8 cellular contexts compared by ENCODE assay signal in genomic region chr1:241357366-241358305, GRCh38. TPM values are rescaled to one million over a fixed set of nuclear protein-coding genes. Genes with fewer than 3 reads are reported as not detected.
A peak's percentile ranks its signal among the peaks of the same experiment; 100 is the strongest.
DNase-seq lines count a peak whose midpoint lies in the region; ATAC-seq and TF ChIP-seq lines count a peak whose summit lies in the region.

No MANE protein-coding gene starts in this region.

- no peak for TF ChIP-seq CTCF in activated CD8-positive, alpha-beta T cell treated with anti-CD3 and anti-CD28 coated beads for 36 hours (IDR thresholded peaks at IDR 0.05)
- TF ChIP-seq CTCF in thoracic aorta (IDR thresholded peaks at IDR 0.05) (no peak), GM10248 (IDR thresholded peaks at IDR 0.05; ENCODE audit: control extremely low read depth, extremely low read depth, low read depth, missing control alignments) (no peak)

- intact Hi-C loops in activated CD8-positive, alpha-beta T cell treated with anti-CD3 and anti-CD28 coated beads for 36 hours (cut with micrococcal nuclease): no loop called here
- intact Hi-C loops in activated T-helper 2 cell treated with anti-CD3 and anti-CD28 coated beads, Interferon-gamma antibody, Interleukin-2, Interleukin-4, amounts not matched to agents 10 μg/mL and 5 μg/mL and 100 μg/mL, durations not matched to agents 14 hours and 24 hours and 36 hours (cut with micrococcal nuclease): no loop called here

- H3K27ac Mint-ChIP-seq in activated CD8-positive, alpha-beta T cell treated with anti-CD3 and anti-CD28 coated beads, Interleukin-2, amount 10 ng/mL, durations not matched to agents 7 days and 5 days: no peak overlapping the region
- H3K27ac Mint-ChIP-seq in activated CD8-positive, alpha-beta T cell treated with anti-CD3 and anti-CD28 coated beads for 36 hours: no peak overlapping the region
- no peak overlapping the region for H3K27ac Mint-ChIP-seq in activated T-helper 2 cell treated with anti-CD3 and anti-CD28 coated beads, Interferon-gamma antibody, Interleukin-2, Interleukin-4, amounts not matched to agents 10 μg/mL and 5 μg/mL and 100 μg/mL, durations not matched to agents 14 hours and 24 hours and 36 hours

- peak overlapping the region; percentile 16 for H3K4me3 Mint-ChIP-seq in activated CD8-positive, alpha-beta T cell treated with anti-CD3 and anti-CD28 coated beads, Interleukin-2, amount 10 ng/mL, durations not matched to agents 7 days and 5 days
- H3K4me3 Mint-ChIP-seq in activated CD8-positive, alpha-beta T cell treated with anti-CD3 and anti-CD28 coated beads for 36 hours: no peak overlapping the region
- H3K4me3 Mint-ChIP-seq in activated T-helper 2 cell treated with anti-CD3 and anti-CD28 coated beads, Interferon-gamma antibody, Interleukin-2, Interleukin-4, amounts not matched to agents 10 μg/mL and 5 μg/mL and 100 μg/mL, durations not matched to agents 14 hours and 24 hours and 36 hours (ENCODE audit: low read depth): peak overlapping the region; percentile 37

- peak overlapping the region; percentile 69 for H3K4me3 ChIP-seq in thoracic aorta

- no peaks in the 10 kb centered on the region for H3K36me3 Mint-ChIP-seq in activated CD8-positive, alpha-beta T cell treated with anti-CD3 and anti-CD28 coated beads, Interleukin-2, amount 10 ng/mL, durations not matched to agents 7 days and 5 days (ENCODE audit: low read depth)
- no peaks in the 10 kb centered on the region for H3K36me3 Mint-ChIP-seq in activated CD8-positive, alpha-beta T cell treated with anti-CD3 and anti-CD28 coated beads for 36 hours (ENCODE audit: low read depth)
- H3K36me3 Mint-ChIP-seq in activated T-helper 2 cell treated with anti-CD3 and anti-CD28 coated beads, Interferon-gamma antibody, Interleukin-2, Interleukin-4, amounts not matched to agents 10 μg/mL and 5 μg/mL and 100 μg/mL, durations not matched to agents 14 hours and 24 hours and 36 hours (ENCODE audit: low read depth): no peaks in the 10 kb centered on the region

- peaks cover 38% of the 10 kb centered on the region for H3K27me3 Mint-ChIP-seq in activated CD8-positive, alpha-beta T cell treated with anti-CD3 and anti-CD28 coated beads, Interleukin-2, amount 10 ng/mL, durations not matched to agents 7 days and 5 days (ENCODE audit: low read depth)
- peaks cover 43% of the 10 kb centered on the region for H3K27me3 Mint-ChIP-seq in activated CD8-positive, alpha-beta T cell treated with anti-CD3 and anti-CD28 coated beads for 36 hours
- H3K27me3 Mint-ChIP-seq in activated T-helper 2 cell treated with anti-CD3 and anti-CD28 coated beads, Interferon-gamma antibody, Interleukin-2, Interleukin-4, amounts not matched to agents 10 μg/mL and 5 μg/mL and 100 μg/mL, durations not matched to agents 14 hours and 24 hours and 36 hours (ENCODE audit: low read depth): peaks cover 30% of the 10 kb centered on the region

- no peaks in the 10 kb centered on the region for H3K9me3 Mint-ChIP-seq in activated CD8-positive, alpha-beta T cell treated with anti-CD3 and anti-CD28 coated beads, Interleukin-2, amount 10 ng/mL, durations not matched to agents 7 days and 5 days (ENCODE audit: insufficient read depth)
- H3K9me3 Mint-ChIP-seq in activated CD8-positive, alpha-beta T cell treated with anti-CD3 and anti-CD28 coated beads for 36 hours: no peaks in the 10 kb centered on the region
- no peaks in the 10 kb centered on the region for H3K9me3 Mint-ChIP-seq in activated T-helper 2 cell treated with anti-CD3 and anti-CD28 coated beads, Interferon-gamma antibody, Interleukin-2, Interleukin-4, amounts not matched to agents 10 μg/mL and 5 μg/mL and 100 μg/mL, durations not matched to agents 14 hours and 24 hours and 36 hours

- H3K4me1 ChIP-seq in thoracic aorta (ENCODE audit: control insufficient read depth in 1 of 2, low read depth in 2 of 2): peaks cover 0 to 4% of the 10 kb centered on the region in 2 donors

- H3K9me3 ChIP-seq in thoracic aorta: no peaks in the 10 kb centered on the region

- no peak overlapping the region for H3K27ac ChIP-seq in thoracic aorta

- no peak for DNase-seq in activated CD8-positive, alpha-beta T cell treated with anti-CD3 and anti-CD28 coated beads, Interleukin-2, amount 10 ng/mL, durations not matched to agents 7 days and 5 days
- no peak for DNase-seq in activated CD8-positive, alpha-beta T cell treated with anti-CD3 and anti-CD28 coated beads for 36 hours
- DNase-seq in activated T-helper 2 cell treated with anti-CD3 and anti-CD28 coated beads, Interferon-gamma antibody, Interleukin-2, Interleukin-4, amounts not matched to agents 10 μg/mL and 5 μg/mL and 100 μg/mL, durations not matched to agents 14 hours and 24 hours and 36 hours (ENCODE audit: low spot score): no peak
- DNase-seq in iPS-NIHi11 (ENCODE audit: low spot score) (peak; percentile 8), thoracic aorta (ENCODE audit: low spot score) (no peak), GM10248 (ENCODE audit: extremely low spot score) (no peak), AG08395 (ENCODE audit: low spot score) (no peak)

- H3K27me3 ChIP-seq in thoracic aorta (replicated peaks; ENCODE audit: insufficient read depth): no peaks in the 10 kb centered on the region

- CTCF ChIA-PET in activated CD8-positive, alpha-beta T cell treated with anti-CD3 and anti-CD28 coated beads, Interleukin-2, amount 10 ng/mL, durations not matched to agents 7 days and 5 days (lab: Charles Lee): no interaction called here
- CTCF ChIA-PET in activated CD8-positive, alpha-beta T cell treated with anti-CD3 and anti-CD28 coated beads for 36 hours (lab: Charles Lee): no interaction called here
- CTCF ChIA-PET in GM10248 (lab: Yijun Ruan, JAX): interaction anchor here (1.5 kb wide), 1 partner anchor 9 kb away, joined by 4 read pairs; no protein-coding TSS in a partner anchor

- H3K4me1 Mint-ChIP-seq in activated CD8-positive, alpha-beta T cell treated with anti-CD3 and anti-CD28 coated beads, Interleukin-2, amount 10 ng/mL, durations not matched to agents 7 days and 5 days (ENCODE audit: low read depth): peaks cover 3% of the 10 kb centered on the region
- peaks cover 4% of the 10 kb centered on the region for H3K4me1 Mint-ChIP-seq in activated CD8-positive, alpha-beta T cell treated with anti-CD3 and anti-CD28 coated beads for 36 hours (ENCODE audit: low read depth)
- no peaks in the 10 kb centered on the region for H3K4me1 Mint-ChIP-seq in activated T-helper 2 cell treated with anti-CD3 and anti-CD28 coated beads, Interferon-gamma antibody, Interleukin-2, Interleukin-4, amounts not matched to agents 10 μg/mL and 5 μg/mL and 100 μg/mL, durations not matched to agents 14 hours and 24 hours and 36 hours (ENCODE audit: low read depth)

- ATAC-seq in activated CD8-positive, alpha-beta T cell treated with anti-CD3 and anti-CD28 coated beads, Interleukin-2, amount 10 ng/mL, durations not matched to agents 7 days and 5 days: no peak
- ATAC-seq in activated CD8-positive, alpha-beta T cell treated with anti-CD3 and anti-CD28 coated beads for 36 hours: no peak
- ATAC-seq in thoracic aorta (ENCODE audit: insufficient number of reproducible peaks, low FRiP score, low read depth) (no peak), HG03457 (IDR thresholded peaks at IDR 0.05; ENCODE audit: unreplicated experiment) (no peak)

- H3K36me3 ChIP-seq in thoracic aorta: no peaks in the 10 kb centered on the region

- POLR2A ChIA-PET in activated CD8-positive, alpha-beta T cell treated with anti-CD3 and anti-CD28 coated beads, Interleukin-2, amount 10 ng/mL, durations not matched to agents 7 days and 5 days (lab: Charles Lee): no interaction called here
- POLR2A ChIA-PET in activated CD8-positive, alpha-beta T cell treated with anti-CD3 and anti-CD28 coated beads for 36 hours (lab: Charles Lee): no interaction called here
- POLR2A ChIA-PET in GM10248 (lab: Yijun Ruan, JAX): no interaction called here

RNA-seq across cellular contexts. Expression of gene RGS7, which starts 0.6 kb away (rescaled TPM):
- total RNA-seq in activated CD8-positive, alpha-beta T cell treated with anti-CD3 and anti-CD28 coated beads, Interleukin-2, amount 10 ng/mL, durations not matched to agents 7 days and 5 days: not detected
- total RNA-seq in activated CD8-positive, alpha-beta T cell treated with anti-CD3 and anti-CD28 coated beads for 36 hours: not detected
- total RNA-seq in activated T-helper 2 cell treated with anti-CD3 and anti-CD28 coated beads, Interferon-gamma antibody, Interleukin-2, Interleukin-4, amounts not matched to agents 10 μg/mL and 5 μg/mL and 100 μg/mL, durations not matched to agents 14 hours and 24 hours and 36 hours: not detected in 2 replicates
- total RNA-seq in thoracic aorta: not detected
